9 cellular contexts compared by ENCODE assay signal in the genomic region with DNA sequence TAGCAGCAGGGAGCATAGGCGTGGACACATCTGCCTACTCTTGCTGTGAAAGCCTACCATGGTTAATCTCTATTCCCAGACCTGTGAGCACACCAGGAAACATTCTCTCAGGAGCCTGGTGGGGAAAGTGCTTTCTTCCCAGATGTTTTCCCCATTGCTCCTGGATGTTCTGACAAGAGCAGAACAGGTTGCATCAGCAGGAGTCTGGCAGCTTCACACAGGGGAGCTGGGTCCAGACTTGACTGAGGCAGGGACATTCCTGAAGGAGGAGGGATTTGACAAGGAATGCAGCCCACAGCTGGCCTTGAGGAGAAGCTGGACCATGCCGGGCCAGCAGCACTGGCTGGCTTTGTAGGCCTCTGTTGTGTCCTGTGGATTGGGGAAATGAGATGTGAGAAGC. TPM values are rescaled to one million over a fixed set of nuclear protein-coding genes. Genes with fewer than 3 reads are reported as not detected.
DNase-seq lines count a peak whose midpoint lies in the region; ATAC-seq, FAIRE-seq and TF ChIP-seq lines count a peak whose summit lies in the region.
"Had no signal": no experiment of that assay in that cellular context is flagged by ENCODE, and none has a peak within 500 bp of the region (broad histone marks: within the 10 kb centered on the region; RNA-seq: fewer than 3 reads in every experiment).

No MANE protein-coding gene starts in this region.

- DNase-seq in EH (ENCODE audit: low read depth), result peak; percentile 80
- peak; percentile 89 for DNase-seq in RWPE2 (ENCODE audit: low spot score)
- DNase-seq in fibroblast of peridontal ligament (ENCODE audit: extremely low read depth), result peak; percentile 36
- peak; percentile 37 for DNase-seq in non-pigmented ciliary epithelial cell (ENCODE audit: low read depth)
- no peak for DNase-seq in activated CD8-positive, alpha-beta memory T cell treated with anti-CD3 and anti-CD28 coated beads, Interleukin-2, amount 50 U/mL, for 4 hours
- no peak for DNase-seq in CD8-positive, alpha-beta T cell
- DNase-seq in putamen (ENCODE audit: low spot score), result no peak
- DNase-seq in H54 (ENCODE audit: insufficient read length, low spot score), result no peak

- peak; percentile 91 for ATAC-seq in RWPE2 (ENCODE audit: low read depth)
- no peak for ATAC-seq in CD8-positive, alpha-beta T cell

- H3K4me3 Mint-ChIP-seq in CD8-positive, alpha-beta T cell, result no peak overlapping the region

- H3K27me3 Mint-ChIP-seq in CD8-positive, alpha-beta T cell (ENCODE audit: low read depth), result no peaks in the 10 kb centered on the region

- H3K9me3 Mint-ChIP-seq in CD8-positive, alpha-beta T cell, result no peaks in the 10 kb centered on the region

- FAIRE-seq in H54 (lab: Jason Lieb, UNC), result no peak

- H3K36me3 ChIP-seq in RWPE2 (ENCODE audit: low read depth), result no peaks in the 10 kb centered on the region
- H3K36me3 ChIP-seq in CD8-positive, alpha-beta T cell (ENCODE audit: insufficient read depth, low read length), result peaks cover 4% of the 10 kb centered on the region

- POLR2A ChIA-PET in CD8-positive, alpha-beta T cell (lab: Charles Lee), result no interaction called here

- no peak overlapping the region for H3K27ac Mint-ChIP-seq in CD8-positive, alpha-beta T cell

- H3K27ac ChIP-seq in RWPE2 (ENCODE audit: poor library complexity, severe bottlenecking), result peak overlapping the region; percentile 82
- no peak overlapping the region for H3K27ac ChIP-seq in CD8-positive, alpha-beta T cell (ENCODE audit: low read depth, low read length)

- H3K4me3 ChIP-seq in RWPE2 (ENCODE audit: severe bottlenecking), result no peak overlapping the region
- H3K4me3 ChIP-seq in CD8-positive, alpha-beta T cell (ENCODE audit: low read depth, low read length), result no peak overlapping the region

- intact Hi-C loops in CD8-positive, alpha-beta T cell (cut with DNase I, micrococcal nuclease), result no loop called here

- no peak for TF ChIP-seq POLR2A in H54 (IDR thresholded peaks at IDR 0.05; ENCODE audit: low read depth, low read length)

- no peaks in the 10 kb centered on the region for H3K27me3 ChIP-seq in RWPE2 (ENCODE audit: insufficient read depth, poor library complexity, severe bottlenecking)
- no peaks in the 10 kb centered on the region for H3K27me3 ChIP-seq in CD8-positive, alpha-beta T cell (ENCODE audit: insufficient read depth, low read length)

- CTCF ChIA-PET in CD8-positive, alpha-beta T cell (lab: Charles Lee), result interaction anchor here (2.4 kb wide), 1 partner anchor 22 kb away, joined by 7 read pairs; no protein-coding TSS in a partner anchor

- peaks cover 35% of the 10 kb centered on the region for H3K4me1 ChIP-seq in RWPE2 (ENCODE audit: insufficient read depth, poor library complexity, severe bottlenecking)
- H3K4me1 ChIP-seq in CD8-positive, alpha-beta T cell (ENCODE audit: insufficient read depth, low read length), result no peaks in the 10 kb centered on the region

- H3K9me3 ChIP-seq in RWPE2 (ENCODE audit: severe bottlenecking), result no peaks in the 10 kb centered on the region
- no peaks in the 10 kb centered on the region for H3K9me3 ChIP-seq in CD8-positive, alpha-beta T cell (ENCODE audit: low read length)

- no peak for TF ChIP-seq CTCF in RWPE2 (IDR thresholded peaks at IDR 0.05; ENCODE audit: poor library complexity, severe bottlenecking)
- TF ChIP-seq CTCF in CD8-positive, alpha-beta T cell (IDR thresholded peaks at IDR 0.05), result no peak

- H3K4me1 Mint-ChIP-seq in CD8-positive, alpha-beta T cell (ENCODE audit: low read depth), result no peaks in the 10 kb centered on the region

- H3K36me3 Mint-ChIP-seq in CD8-positive, alpha-beta T cell, result peaks cover 29% of the 10 kb centered on the region

RNA-seq across cellular contexts. Expression of a gene that starts 21.0 kb away (rescaled TPM):
- total RNA-seq in CD8-positive, alpha-beta T cell, result under 1 TPM; 0.81 to 0.84 TPM
- total RNA-seq: SK-MEL-5 had no signal

RNA-seq across cellular contexts. Expression of a gene that starts 34.1 kb away (rescaled TPM):
- total RNA-seq in CD8-positive, alpha-beta T cell, result 1 to 10 TPM; 6.5 to 8.1 TPM

RNA-seq across cellular contexts. Expression of a gene that starts 57.2 kb away (rescaled TPM):
- 10 to 100 TPM; 14.8 to 15.7 TPM for total RNA-seq in CD8-positive, alpha-beta T cell

Comparison
In these comparisons a context has a peak if more than half of its experiments do, and no peak if none do; other contexts are left out.
1. DNase-seq: peak in EH (single experiment), RWPE2 (single experiment), fibroblast of peridontal ligament (single experiment) and non-pigmented ciliary epithelial cell (single experiment); none in activated CD8-positive, alpha-beta memory T cell treated with anti-CD3 and anti-CD28 coated beads, Interleukin-2, amount 50 U/mL, for 4 hours (single experiment), CD8-positive, alpha-beta T cell (0 of 7), putamen (single experiment) and H54 (single experiment).